ENCODE assay signal across 17 cellular contexts in the genomic region with DNA sequence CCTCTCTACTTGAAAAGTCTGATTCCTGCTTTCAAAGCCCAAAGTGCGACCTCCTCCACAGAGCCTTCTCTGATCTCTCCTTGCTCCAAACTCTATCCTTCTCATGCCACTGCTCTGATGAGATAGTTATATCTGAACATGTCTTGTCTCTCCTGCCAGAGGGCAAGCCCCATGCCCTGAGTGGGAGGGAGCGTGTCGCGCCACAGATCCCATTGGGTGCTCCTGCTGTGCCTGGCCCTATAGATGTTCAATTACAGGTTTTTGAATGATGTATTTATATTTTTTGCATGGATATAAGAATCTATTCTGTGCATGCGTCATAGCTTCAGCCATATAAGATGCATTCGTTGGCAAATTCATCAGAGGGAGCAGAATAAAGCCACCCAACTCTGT. TPM values are rescaled to one million over a fixed set of nuclear protein-coding genes. Genes with fewer than 3 reads are reported as not detected.
DNase-seq lines count a peak whose midpoint lies in the region; ATAC-seq and TF ChIP-seq lines count a peak whose summit lies in the region.
"Had no signal": no experiment of that assay in that cellular context is flagged by ENCODE, and none has a peak within 500 bp of the region (broad histone marks: within the 10 kb centered on the region; RNA-seq: fewer than 3 reads in every experiment).

No MANE protein-coding gene starts in this region.

- 90 to 94% methylated on average over 5 to 6 of the region's 6 CpGs for WGBS in gastroesophageal sphincter (ENCODE audit: low coverage in 1 of 2), 2 donors

- TF ChIP-seq CTCF in gastroesophageal sphincter (IDR thresholded peaks at IDR 0.05) = no peak
- no peak for TF ChIP-seq CTCF in GM10266 (IDR thresholded peaks at IDR 0.05; ENCODE audit: control insufficient read depth, insufficient read depth, low read depth, missing control alignments)

- no peaks in the 10 kb centered on the region for H3K9me3 ChIP-seq in BLaER1 treated with 17β-estradiol and CSF1 and Interleukin-3, amounts not matched to agents 10 nM and 100 nM (replicated peaks in 1 of 11)
- H3K9me3 ChIP-seq in adipocyte (ENCODE audit: control insufficient read depth, low read length) = no peaks in the 10 kb centered on the region
- H3K9me3 ChIP-seq in gastroesophageal sphincter = no peaks in the 10 kb centered on the region
- H3K9me3 ChIP-seq: MG63, prostate gland, testis had no signal

- peaks cover 0 to 68% (median 14%) of the 10 kb centered on the region in 11 experiments; a peak in 8 of 22 replicates for H4K20me1 ChIP-seq in BLaER1 treated with 17β-estradiol and CSF1 and Interleukin-3, amounts not matched to agents 10 nM and 100 nM

- no peaks in the 10 kb centered on the region for H3K27me3 ChIP-seq in BLaER1 treated with 17β-estradiol and CSF1 and Interleukin-3, amounts not matched to agents 10 nM and 100 nM
- H3K27me3 ChIP-seq in adipocyte (replicated peaks; ENCODE audit: control insufficient read depth, insufficient read depth, low read length) (no peaks in the 10 kb centered on the region), gastroesophageal sphincter (peaks cover 6% of the 10 kb centered on the region), rectal smooth muscle tissue (ENCODE audit: control insufficient read depth, insufficient read depth, low read length) (peaks cover 3% of the 10 kb centered on the region)
- H3K27me3 ChIP-seq: MG63, testis had no signal

- H3K36me3 ChIP-seq in BLaER1 treated with 17β-estradiol and CSF1 and Interleukin-3, amounts not matched to agents 10 nM and 100 nM = no peaks in the 10 kb centered on the region
- no peaks in the 10 kb centered on the region for H3K36me3 ChIP-seq in adipocyte (ENCODE audit: control insufficient read depth, insufficient read depth, low read length, severe bottlenecking)
- H3K36me3 ChIP-seq in gastroesophageal sphincter = no peaks in the 10 kb centered on the region
- no peaks in the 10 kb centered on the region for H3K36me3 ChIP-seq in rectal smooth muscle tissue (ENCODE audit: control insufficient read depth, insufficient read depth, low read length)
- H3K36me3 ChIP-seq: MG63, prostate gland had no signal

- H3K27ac ChIP-seq in BLaER1 treated with 17β-estradiol and CSF1 and Interleukin-3, amounts not matched to agents 10 nM and 100 nM = peak overlapping the region in 7 of 11 experiments; percentile 7 to 50 (median 42); a peak in 8 of 22 replicates
- H3K27ac ChIP-seq in gastroesophageal sphincter (peak overlapping the region in 3 of 4 donors; percentile 27 to 37 (median 31)), rectal smooth muscle tissue (ENCODE audit: low read depth, low read length) (peak overlapping the region; percentile 3)
- H3K27ac ChIP-seq: prostate gland had no signal

- peak overlapping the region; percentile 67 to 85 (median 81) for H3K4me2 ChIP-seq in BLaER1 treated with 17β-estradiol and CSF1 and Interleukin-3, amounts not matched to agents 10 nM and 100 nM

- peaks cover 57 to 97% (median 85%) of the 10 kb centered on the region in 10 experiments for H3K4me1 ChIP-seq in BLaER1 treated with 17β-estradiol and CSF1 and Interleukin-3, amounts not matched to agents 10 nM and 100 nM
- H3K4me1 ChIP-seq in adipocyte (ENCODE audit: control insufficient read depth, insufficient read depth, low read length) (peaks cover 64% of the 10 kb centered on the region), gastroesophageal sphincter (peaks cover 0 to 65% (median 15%) of the 10 kb centered on the region in 3 donors), rectal smooth muscle tissue (ENCODE audit: control insufficient read depth, insufficient read depth, low read length) (peaks cover 4% of the 10 kb centered on the region)
- H3K4me1 ChIP-seq: prostate gland had no signal

- no peak for DNase-seq in adipocyte (ENCODE audit: low read depth)
- no peak for DNase-seq in GM19240 (ENCODE audit: insufficient read length, low spot score)
- DNase-seq in NCI-H510A treated with DMSO at 0.1 percent for 48 hours (lab: John Stamatoyannopoulos, UW) = no peak
- no peak for DNase-seq in GM10266 (ENCODE audit: extremely low spot score)
- DNase-seq: activated CD8-positive, alpha-beta memory T cell treated with anti-CD3 and anti-CD28 coated beads, Interleukin-2, amount 10 ng/mL, durations not matched to agents 7 days and 5 days; activated naive CD8-positive, alpha-beta T cell treated with anti-CD3 and anti-CD28 coated beads, Interleukin-2, amount 10 ng/mL, durations not matched to agents 7 days and 5 days; CD8-positive, alpha-beta T cell; NCI-H187; stimulated activated CD8-positive, alpha-beta memory T cell treated with anti-CD3 and anti-CD28 coated beads, Interleukin-4, amount 100 ng/mL, for 48 hours had no signal

- no peak overlapping the region for H3K4me3 ChIP-seq in BLaER1 treated with 17β-estradiol and CSF1 and Interleukin-3, amounts not matched to agents 10 nM and 100 nM
- H3K4me3 ChIP-seq in adipocyte (ENCODE audit: low read length) (peak overlapping the region; percentile 53), gastroesophageal sphincter (no peak overlapping the region), rectal smooth muscle tissue (ENCODE audit: low read length) (no peak overlapping the region)
- H3K4me3 ChIP-seq: MG63, prostate gland, testis had no signal

- no peak for TF ChIP-seq EP300 in gastroesophageal sphincter (IDR thresholded peaks at IDR 0.05)

- ATAC-seq in gastroesophageal sphincter = no peak
- no peak for ATAC-seq in HG02798 (IDR thresholded peaks at IDR 0.05; ENCODE audit: poor library complexity, unreplicated experiment)
- ATAC-seq: activated CD8-positive, alpha-beta memory T cell treated with anti-CD3 and anti-CD28 coated beads, Interleukin-2, amount 10 ng/mL, durations not matched to agents 7 days and 5 days; CD8-positive, alpha-beta T cell; naive thymus-derived CD8-positive, alpha-beta T cell had no signal

- H3K9ac ChIP-seq in BLaER1 treated with 17β-estradiol and CSF1 and Interleukin-3, amounts not matched to agents 10 nM and 100 nM = peak overlapping the region in 1 of 11 experiments; percentile 28; a peak in 3 of 22 replicates
- peak overlapping the region; percentile 79 for H3K9ac ChIP-seq in adipocyte (ENCODE audit: low read length)
- no peak overlapping the region for H3K9ac ChIP-seq in rectal smooth muscle tissue (ENCODE audit: low read length)

- TF ChIP-seq POLR2A in gastroesophageal sphincter (IDR thresholded peaks at IDR 0.05) = no peak

RNA-seq across cellular contexts. Expression of gene CORO2B, which starts 20.4 kb away (rescaled TPM):
- total RNA-seq in gastroesophageal sphincter = 1 to 10 TPM; 3.2 to 9.1 (median 6.6) TPM
- total RNA-seq: activated CD8-positive, alpha-beta memory T cell treated with anti-CD3 and anti-CD28 coated beads, Interleukin-2, amount 10 ng/mL, durations not matched to agents 7 days and 5 days; activated naive CD8-positive, alpha-beta T cell treated with anti-CD3 and anti-CD28 coated beads, Interleukin-2, amount 10 ng/mL, durations not matched to agents 7 days and 5 days had no signal
